ENCODE assay signal across 33 cellular contexts in the genomic region with DNA sequence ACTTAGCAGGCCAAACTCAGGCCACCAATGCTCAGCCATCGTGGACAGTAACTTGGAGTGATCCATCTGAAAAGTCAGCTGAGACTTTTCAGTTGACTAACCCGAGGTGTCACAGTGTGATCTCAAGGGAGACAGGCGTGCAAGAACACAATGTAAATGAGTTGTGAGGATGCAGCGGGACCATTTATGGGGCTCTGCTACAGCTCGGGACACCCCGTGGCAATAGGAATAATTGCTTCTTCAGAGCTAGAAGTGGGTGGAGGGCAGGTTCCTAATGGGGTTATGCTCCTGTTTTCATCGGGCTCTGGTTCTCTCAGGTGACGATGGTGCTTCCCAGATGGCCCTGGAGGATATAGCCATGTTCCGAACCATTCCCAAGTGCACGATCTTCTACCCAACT. TPM values are rescaled to one million over a fixed set of nuclear protein-coding genes. Genes with fewer than 3 reads are reported as not detected.
"Had no signal": no experiment of that assay in that cellular context is flagged by ENCODE, and none has a peak within 500 bp of the region (broad histone marks: within the 10 kb centered on the region; RNA-seq: fewer than 3 reads in every experiment).

No MANE protein-coding gene starts in this region.

- DNase-seq: activated CD4-positive, alpha-beta T cell treated with anti-CD3 and anti-CD28 coated beads for 1 hour; activated CD4-positive, alpha-beta T cell treated with anti-CD3 and anti-CD28 coated beads, Interleukin-2, amount 50 U/mL, for 1 hour; activated CD8-positive, alpha-beta T cell treated with anti-CD3 and anti-CD28 coated beads for 36 hours; activated T-cell treated with anti-CD3 and anti-CD28 coated beads, Interleukin-2, amount 50 U/mL, for 4 hours; aorta; body of pancreas; cerebellar nuclear complex; cortex of kidney; effector memory CD8-positive, alpha-beta T cell; erythroblast; gastrocnemius medialis; left colon; midbrain; naive thymus-derived CD4-positive, alpha-beta T cell; nucleus accumbens; pancreas; psoas muscle; sigmoid colon; small intestine; stimulated activated CD4-positive, alpha-beta T cell treated with anti-CD3 and anti-CD28 coated beads, Interleukin-1b, Interleukin-23, amount 100 ng/mL, for 48 hours; stimulated activated naive CD4-positive, alpha-beta T cell; T-helper 17 cell; T1000; tibial artery; upper lobe of right lung had no signal

- ATAC-seq: activated CD8-positive, alpha-beta T cell treated with anti-CD3 and anti-CD28 coated beads for 36 hours; activated T-cell treated with anti-CD3 and anti-CD28 coated beads, Interleukin-2, amount 50 U/mL, for 4 hours; activated T-helper 17 cell treated with anti-CD3 and anti-CD28 coated beads, Interleukin-2, amount 50 U/mL, for 72 hours; body of pancreas; effector memory CD8-positive, alpha-beta T cell; gastrocnemius medialis; left colon; naive thymus-derived CD4-positive, alpha-beta T cell; pancreas; psoas muscle; T-helper 17 cell; upper lobe of right lung had no signal

- H3K9me3 ChIP-seq: body of pancreas, gastrocnemius medialis, pancreas, psoas muscle, sigmoid colon, suprapubic skin, tibial artery, upper lobe of right lung had no signal

- H3K27me3 ChIP-seq: body of pancreas, cardiac muscle cell, hepatocyte, sigmoid colon, suprapubic skin, tibial artery, upper lobe of right lung had no signal

- H3K4me3 Mint-ChIP-seq: activated CD8-positive, alpha-beta T cell treated with anti-CD3 and anti-CD28 coated beads for 36 hours; activated naive CD4-positive, alpha-beta T cell treated with anti-CD3 and anti-CD28 coated beads, Interleukin-2, amount 50 U/mL, for 24 hours; activated T-cell treated with anti-CD3 and anti-CD28 coated beads, Interleukin-2, amount 50 U/mL, for 4 hours; activated T-helper 17 cell treated with anti-CD3 and anti-CD28 coated beads, Interleukin-2, amount 50 U/mL, for 72 hours; effector memory CD8-positive, alpha-beta T cell; naive thymus-derived CD4-positive, alpha-beta T cell; neural crest cell; T-helper 17 cell had no signal

- H3K27me3 Mint-ChIP-seq: activated CD8-positive, alpha-beta T cell treated with anti-CD3 and anti-CD28 coated beads for 36 hours; activated naive CD4-positive, alpha-beta T cell treated with anti-CD3 and anti-CD28 coated beads, Interleukin-2, amount 50 U/mL, for 24 hours; activated T-helper 17 cell treated with anti-CD3 and anti-CD28 coated beads, Interleukin-2, amount 50 U/mL, for 72 hours; effector memory CD8-positive, alpha-beta T cell; naive thymus-derived CD4-positive, alpha-beta T cell; T-helper 17 cell had no signal

- FAIRE-seq: keratinocyte, pancreas, small intestine had no signal

- H3K4me1 ChIP-seq: pancreas, psoas muscle had no signal

- H3K4me3 ChIP-seq: body of pancreas, cardiac muscle cell, gastrocnemius medialis, hepatocyte, pancreas, psoas muscle, sigmoid colon, suprapubic skin, tibial artery, upper lobe of right lung had no signal

- H3K27ac Mint-ChIP-seq: activated CD8-positive, alpha-beta T cell treated with anti-CD3 and anti-CD28 coated beads for 36 hours; activated naive CD4-positive, alpha-beta T cell treated with anti-CD3 and anti-CD28 coated beads, Interleukin-2, amount 50 U/mL, for 24 hours; activated T-helper 17 cell treated with anti-CD3 and anti-CD28 coated beads, Interleukin-2, amount 50 U/mL, for 72 hours; effector memory CD8-positive, alpha-beta T cell; T-helper 17 cell had no signal

- H3K36me3 Mint-ChIP-seq: activated naive CD4-positive, alpha-beta T cell treated with anti-CD3 and anti-CD28 coated beads, Interleukin-2, amount 50 U/mL, for 24 hours; naive thymus-derived CD4-positive, alpha-beta T cell had no signal

- H3K36me3 ChIP-seq: cardiac muscle cell, gastrocnemius medialis, pancreas, sigmoid colon, suprapubic skin, tibial artery, upper lobe of right lung had no signal

- H3K27ac ChIP-seq: body of pancreas, cardiac muscle cell, gastrocnemius medialis, hepatocyte, pancreas, psoas muscle, sigmoid colon, suprapubic skin, tibial artery, upper lobe of right lung had no signal

- H3K9me3 Mint-ChIP-seq: activated CD8-positive, alpha-beta T cell treated with anti-CD3 and anti-CD28 coated beads for 36 hours; activated naive CD4-positive, alpha-beta T cell treated with anti-CD3 and anti-CD28 coated beads, Interleukin-2, amount 50 U/mL, for 24 hours; activated T-cell treated with anti-CD3 and anti-CD28 coated beads, Interleukin-2, amount 50 U/mL, for 4 hours; activated T-helper 17 cell treated with anti-CD3 and anti-CD28 coated beads, Interleukin-2, amount 50 U/mL, for 72 hours; effector memory CD8-positive, alpha-beta T cell; naive thymus-derived CD4-positive, alpha-beta T cell; neural crest cell had no signal

RNA-seq across cellular contexts. Expression of a gene that starts 27.3 kb away (rescaled TPM):
- total RNA-seq: activated T-cell treated with anti-CD3 and anti-CD28 coated beads, Interleukin-2, amount 50 U/mL, for 4 hours; body of pancreas; cardiac muscle cell; hepatocyte; left colon; pancreas; upper lobe of right lung had no signal
- polyA plus RNA-seq: aorta, cardiac muscle cell, keratinocyte, pancreas had no signal

RNA-seq across cellular contexts. Expression of a gene that starts 28.0 kb away (rescaled TPM):
- total RNA-seq: activated CD8-positive, alpha-beta T cell treated with anti-CD3 and anti-CD28 coated beads for 36 hours; activated T-cell treated with anti-CD3 and anti-CD28 coated beads, Interleukin-2, amount 50 U/mL, for 4 hours; activated T-helper 17 cell treated with anti-CD3 and anti-CD28 coated beads, Interleukin-2, amount 50 U/mL, for 72 hours; aorta; body of pancreas; cardiac muscle cell; gastrocnemius medialis; hepatocyte; left colon; naive thymus-derived CD4-positive, alpha-beta T cell; neural crest cell; pancreas; psoas muscle; sigmoid colon; T-helper 17 cell; upper lobe of right lung had no signal
- polyA plus RNA-seq: adipose tissue; aorta; cardiac muscle cell; hepatocyte; keratinocyte; naive thymus-derived CD4-positive, alpha-beta T cell; pancreas; psoas muscle; sigmoid colon; small intestine had no signal
